Comparison of ENCODE assay signal across 24 cellular contexts in genomic region chr11:86797133-86797532, GRCh38.
"Had no signal": no experiment of that assay in that cellular context is flagged by ENCODE, and none has a peak within 500 bp of the region (broad histone marks: within the 10 kb centered on the region; RNA-seq: fewer than 3 reads in every experiment).

No MANE protein-coding gene starts in this region.

- H3K9me3 ChIP-seq: lower lobe of right lung, neutrophil, prostate gland, sigmoid colon, stomach, tibial artery, upper lobe of left lung had no signal

- H3K4me1 ChIP-seq: prostate gland had no signal

- H3K27me3 ChIP-seq: sigmoid colon, tibial artery, upper lobe of left lung had no signal

- H3K79me2 ChIP-seq: parathyroid adenoma had no signal

- H3K4me3 Mint-ChIP-seq: effector memory CD8-positive, alpha-beta T cell; natural killer cell; stimulated activated effector memory CD8-positive, alpha-beta T cell treated with anti-CD3 and anti-CD28 coated beads, Interleukin-12 subunit alpha, Interleukin-12 subunit beta, amount 100 ng/mL, for 72 hours had no signal

- H3K9ac ChIP-seq: parathyroid adenoma had no signal

- H3K27ac ChIP-seq: coronary artery, lower lobe of right lung, neutrophil, parathyroid adenoma, prostate gland, sigmoid colon, stomach, tibial artery, upper lobe of left lung had no signal

- FAIRE-seq: endometrium, frontal cortex, keratinocyte, urothelium cell line had no signal

- ATAC-seq: effector memory CD8-positive, alpha-beta T cell; left ventricle myocardium superior; lower lobe of right lung; natural killer cell; right cardiac atrium; stimulated activated effector memory CD8-positive, alpha-beta T cell treated with anti-CD3 and anti-CD28 coated beads, Interleukin-12 subunit alpha, Interleukin-12 subunit beta, amount 100 ng/mL, for 72 hours had no signal

- DNase-seq: dermis blood vessel endothelial cell; effector memory CD8-positive, alpha-beta T cell; erythroblast; head of caudate nucleus; left ventricle myocardium superior; lower lobe of right lung; natural killer cell; right cardiac atrium; sigmoid colon; stimulated activated CD4-positive, alpha-beta T cell treated with anti-CD3 and anti-CD28 coated beads, Interleukin-2, amount 100 ng/mL, for 24 hours; stimulated activated CD4-positive, alpha-beta T cell treated with anti-CD3 and anti-CD28 coated beads, Interleukin-4, amount 100 ng/mL, for 24 hours; stimulated activated naive CD4-positive, alpha-beta T cell treated with Interleukin-2 at 50 U/mL for 16 hours; stomach; tibial artery; upper lobe of left lung had no signal

- H3K36me3 Mint-ChIP-seq: natural killer cell; stimulated activated effector memory CD8-positive, alpha-beta T cell treated with anti-CD3 and anti-CD28 coated beads, Interleukin-12 subunit alpha, Interleukin-12 subunit beta, amount 100 ng/mL, for 72 hours had no signal

- H2AFZ ChIP-seq: parathyroid adenoma had no signal

- H3K4me3 ChIP-seq: coronary artery, lower lobe of right lung, prostate gland, sigmoid colon, stomach, tibial artery, upper lobe of left lung had no signal

- H3K9me3 Mint-ChIP-seq: effector memory CD8-positive, alpha-beta T cell; natural killer cell; stimulated activated effector memory CD8-positive, alpha-beta T cell treated with anti-CD3 and anti-CD28 coated beads, Interleukin-12 subunit alpha, Interleukin-12 subunit beta, amount 100 ng/mL, for 72 hours had no signal

- H3K27ac Mint-ChIP-seq: effector memory CD8-positive, alpha-beta T cell; natural killer cell; stimulated activated effector memory CD8-positive, alpha-beta T cell treated with anti-CD3 and anti-CD28 coated beads, Interleukin-12 subunit alpha, Interleukin-12 subunit beta, amount 100 ng/mL, for 72 hours had no signal

- H3K36me3 ChIP-seq: lower lobe of right lung, neutrophil, prostate gland, sigmoid colon, stomach, tibial artery, upper lobe of left lung had no signal
